1 cellular context compared by ENCODE assay signal in genomic region chr12:69779928-69780327, GRCh38.
TF ChIP-seq lines count a peak whose summit lies in the region.

No MANE protein-coding gene starts in this region.

TF ChIP-seq in HCT116, 20 proteins besides CTCF, POLR2A, EP300 and RAD21 (continued from another document):
- TF ChIP-seq ZBTB33 (IDR thresholded peaks at IDR 0.05; ENCODE audit: extremely low read depth, insufficient replicate concordance, low read length) (no peak), EZH2 (IDR thresholded peaks at IDR 0.05) (no peak), JUND (IDR thresholded peaks at IDR 0.05) (no peak), ELF1 (IDR thresholded peaks at IDR 0.05; ENCODE audit: borderline replicate concordance, low read depth) (no peak), SIN3A (IDR thresholded peaks at IDR 0.05; ENCODE audit: low read depth) (no peak), CEBPB (IDR thresholded peaks at IDR 0.05; ENCODE audit: low read depth) (no peak), EGR1 (IDR thresholded peaks at IDR 0.05; ENCODE audit: low read depth) (no peak)
